Comparison of ENCODE assay signal across 37 cellular contexts in genomic region chr3:50805321-50805720, GRCh38.
"Had no signal": no experiment of that assay in that cellular context is flagged by ENCODE, and none has a peak within 500 bp of the region (broad histone marks: within the 10 kb centered on the region; RNA-seq: fewer than 3 reads in every experiment).

No MANE protein-coding gene starts in this region.

- H3K27me3 Mint-ChIP-seq: activated CD4-positive, alpha-beta memory T cell treated with anti-CD3 and anti-CD28 coated beads for 36 hours; activated CD4-positive, alpha-beta T cell treated with anti-CD3 and anti-CD28 coated beads for 36 hours; activated CD8-positive, alpha-beta memory T cell treated with anti-CD3 and anti-CD28 coated beads, Interleukin-2, amount 10 ng/mL, durations not matched to agents 7 days and 5 days; activated naive CD8-positive, alpha-beta T cell treated with anti-CD3 and anti-CD28 coated beads for 36 hours; T-helper 17 cell had no signal

- H3K4me1 ChIP-seq: adrenal gland, body of pancreas had no signal

- H3K27ac Mint-ChIP-seq: activated CD4-positive, alpha-beta memory T cell treated with anti-CD3 and anti-CD28 coated beads for 36 hours; activated CD4-positive, alpha-beta T cell treated with anti-CD3 and anti-CD28 coated beads for 36 hours; activated CD4-positive, alpha-beta T cell treated with anti-CD3 and anti-CD28 coated beads, Interleukin-2, amount 10 ng/mL, durations not matched to agents 24 days and 14 days; activated CD8-positive, alpha-beta memory T cell treated with anti-CD3 and anti-CD28 coated beads, Interleukin-2, amount 10 ng/mL, durations not matched to agents 7 days and 5 days; activated CD8-positive, alpha-beta T cell treated with anti-CD3 and anti-CD28 coated beads, Interleukin-2, amount 10 ng/mL, durations not matched to agents 7 days and 5 days; activated naive CD4-positive, alpha-beta T cell treated with anti-CD3 and anti-CD28 coated beads for 36 hours; activated naive CD4-positive, alpha-beta T cell treated with anti-CD3 and anti-CD28 coated beads, Interleukin-2, amount 50 U/mL, for 24 hours; activated naive CD8-positive, alpha-beta T cell treated with anti-CD3 and anti-CD28 coated beads for 36 hours; activated naive CD8-positive, alpha-beta T cell treated with anti-CD3 and anti-CD28 coated beads, Interleukin-2, amount 50 U/mL, for 24 hours; activated T-helper 1 cell treated with anti-CD3 and anti-CD28 coated beads, Interleukin-12 subunit alpha, Interleukin-12 subunit beta, Interleukin-2, Interleukin-4 antibody, amounts not matched to agents 30 ng/mL and 10 ng/mL and 1 ng/mL, durations not matched to agents 14 hours and 24 hours and 36 hours; activated T-helper 2 cell treated with anti-CD3 and anti-CD28 coated beads, Interferon-gamma antibody, Interleukin-2, Interleukin-4, amounts not matched to agents 10 μg/mL and 5 μg/mL and 100 μg/mL, durations not matched to agents 14 hours and 24 hours and 36 hours; effector memory CD8-positive, alpha-beta T cell; T-helper 17 cell; T-helper 2 cell treated with Interferon-gamma antibody and Interleukin-4, amounts not matched to agents 5 μg/mL and 100 μg/mL, for 36 hours had no signal

- H3K27me3 ChIP-seq: adrenal gland, body of pancreas had no signal

- H3K36me3 ChIP-seq: WERI-Rb-1 had no signal

- H3K27ac ChIP-seq: adrenal gland, body of pancreas, epithelial cell of prostate, WERI-Rb-1 had no signal

- H3K9me3 ChIP-seq: body of pancreas had no signal

- DNase-seq: activated CD4-positive, alpha-beta memory T cell treated with anti-CD3 and anti-CD28 coated beads for 36 hours; activated CD4-positive, alpha-beta T cell treated with anti-CD3 and anti-CD28 coated beads for 36 hours; activated CD4-positive, alpha-beta T cell treated with anti-CD3 and anti-CD28 coated beads, Interleukin-2, amount 10 ng/mL, durations not matched to agents 24 days and 14 days; activated CD4-positive, CD25-positive, alpha-beta regulatory T cell; activated CD4-positive, CD25-positive, alpha-beta regulatory T cell treated with anti-CD3 and anti-CD28 coated beads, Interleukin-2, amount 50 U/mL, for 72 hours; activated CD8-positive, alpha-beta memory T cell treated with anti-CD3 and anti-CD28 coated beads, Interleukin-2, amount 10 ng/mL, durations not matched to agents 7 days and 5 days; activated CD8-positive, alpha-beta memory T cell treated with anti-CD3 and anti-CD28 coated beads, Interleukin-2, amount 50 U/mL, for 4 hours; activated CD8-positive, alpha-beta T cell treated with anti-CD3 and anti-CD28 coated beads, Interleukin-2, amount 10 ng/mL, durations not matched to agents 7 days and 5 days; activated effector memory CD4-positive, alpha-beta T cell treated with anti-CD3 and anti-CD28 coated beads, Interleukin-2, amount 50 U/mL, for 16 hours; activated naive CD4-positive, alpha-beta T cell treated with anti-CD3 and anti-CD28 coated beads for 36 hours; activated naive CD8-positive, alpha-beta T cell treated with anti-CD3 and anti-CD28 coated beads for 36 hours; activated naive CD8-positive, alpha-beta T cell treated with anti-CD3 and anti-CD28 coated beads, Interleukin-2, amount 50 U/mL, for 24 hours; activated T-cell treated with anti-CD3 and anti-CD28 coated beads, Interleukin-2, amount 50 U/mL, for 1 hour; activated T-cell treated with anti-CD3 and anti-CD28 coated beads, Interleukin-2, amount 50 U/mL, for 48 hours; adrenal gland; amygdala; aorta; body of pancreas; caudate nucleus; cortex of kidney; dermis blood vessel endothelial cell; effector CD4-positive, alpha-beta T cell; effector memory CD8-positive, alpha-beta T cell; foreskin fibroblast; head of caudate nucleus; T-helper 1 cell; T-helper 17 cell; T1000; WERI-Rb-1 had no signal

- H3K4me3 ChIP-seq: adrenal gland, body of pancreas had no signal

- FAIRE-seq: colon, endothelial cell of umbilical vein, frontal cortex had no signal

- ATAC-seq: activated CD4-positive, alpha-beta T cell treated with anti-CD3 and anti-CD28 coated beads for 36 hours; activated CD8-positive, alpha-beta memory T cell treated with anti-CD3 and anti-CD28 coated beads, Interleukin-2, amount 10 ng/mL, durations not matched to agents 7 days and 5 days; activated CD8-positive, alpha-beta T cell treated with anti-CD3 and anti-CD28 coated beads, Interleukin-2, amount 10 ng/mL, durations not matched to agents 7 days and 5 days; activated naive CD8-positive, alpha-beta T cell treated with anti-CD3 and anti-CD28 coated beads, Interleukin-2, amount 50 U/mL, for 24 hours; body of pancreas; effector memory CD8-positive, alpha-beta T cell; T-helper 17 cell had no signal

- H3K4me1 Mint-ChIP-seq: activated CD4-positive, alpha-beta T cell treated with anti-CD3 and anti-CD28 coated beads for 36 hours; activated CD4-positive, alpha-beta T cell treated with anti-CD3 and anti-CD28 coated beads, Interleukin-2, amount 10 ng/mL, durations not matched to agents 24 days and 14 days; activated CD8-positive, alpha-beta memory T cell treated with anti-CD3 and anti-CD28 coated beads, Interleukin-2, amount 10 ng/mL, durations not matched to agents 7 days and 5 days; activated naive CD4-positive, alpha-beta T cell treated with anti-CD3 and anti-CD28 coated beads, Interleukin-2, amount 50 U/mL, for 24 hours; activated naive CD8-positive, alpha-beta T cell treated with anti-CD3 and anti-CD28 coated beads for 36 hours; activated naive CD8-positive, alpha-beta T cell treated with anti-CD3 and anti-CD28 coated beads, Interleukin-2, amount 50 U/mL, for 24 hours; T-helper 17 cell had no signal

- H3K4me3 Mint-ChIP-seq: activated CD4-positive, alpha-beta memory T cell treated with anti-CD3 and anti-CD28 coated beads for 36 hours; activated CD4-positive, alpha-beta T cell treated with anti-CD3 and anti-CD28 coated beads for 36 hours; activated CD4-positive, alpha-beta T cell treated with anti-CD3 and anti-CD28 coated beads, Interleukin-2, amount 10 ng/mL, durations not matched to agents 24 days and 14 days; activated CD8-positive, alpha-beta memory T cell treated with anti-CD3 and anti-CD28 coated beads, Interleukin-2, amount 10 ng/mL, durations not matched to agents 7 days and 5 days; activated CD8-positive, alpha-beta T cell treated with anti-CD3 and anti-CD28 coated beads, Interleukin-2, amount 10 ng/mL, durations not matched to agents 7 days and 5 days; activated naive CD4-positive, alpha-beta T cell treated with anti-CD3 and anti-CD28 coated beads for 36 hours; activated naive CD4-positive, alpha-beta T cell treated with anti-CD3 and anti-CD28 coated beads, Interleukin-2, amount 50 U/mL, for 24 hours; activated naive CD8-positive, alpha-beta T cell treated with anti-CD3 and anti-CD28 coated beads for 36 hours; activated naive CD8-positive, alpha-beta T cell treated with anti-CD3 and anti-CD28 coated beads, Interleukin-2, amount 50 U/mL, for 24 hours; activated T-helper 1 cell treated with anti-CD3 and anti-CD28 coated beads, Interleukin-12 subunit alpha, Interleukin-12 subunit beta, Interleukin-2, Interleukin-4 antibody, amounts not matched to agents 30 ng/mL and 10 ng/mL and 1 ng/mL, durations not matched to agents 14 hours and 24 hours and 36 hours; effector memory CD8-positive, alpha-beta T cell; T-helper 17 cell; T-helper 2 cell treated with Interferon-gamma antibody and Interleukin-4, amounts not matched to agents 5 μg/mL and 100 μg/mL, for 36 hours had no signal
